ENCODE assay signal across 13 cellular contexts in the genomic region with DNA sequence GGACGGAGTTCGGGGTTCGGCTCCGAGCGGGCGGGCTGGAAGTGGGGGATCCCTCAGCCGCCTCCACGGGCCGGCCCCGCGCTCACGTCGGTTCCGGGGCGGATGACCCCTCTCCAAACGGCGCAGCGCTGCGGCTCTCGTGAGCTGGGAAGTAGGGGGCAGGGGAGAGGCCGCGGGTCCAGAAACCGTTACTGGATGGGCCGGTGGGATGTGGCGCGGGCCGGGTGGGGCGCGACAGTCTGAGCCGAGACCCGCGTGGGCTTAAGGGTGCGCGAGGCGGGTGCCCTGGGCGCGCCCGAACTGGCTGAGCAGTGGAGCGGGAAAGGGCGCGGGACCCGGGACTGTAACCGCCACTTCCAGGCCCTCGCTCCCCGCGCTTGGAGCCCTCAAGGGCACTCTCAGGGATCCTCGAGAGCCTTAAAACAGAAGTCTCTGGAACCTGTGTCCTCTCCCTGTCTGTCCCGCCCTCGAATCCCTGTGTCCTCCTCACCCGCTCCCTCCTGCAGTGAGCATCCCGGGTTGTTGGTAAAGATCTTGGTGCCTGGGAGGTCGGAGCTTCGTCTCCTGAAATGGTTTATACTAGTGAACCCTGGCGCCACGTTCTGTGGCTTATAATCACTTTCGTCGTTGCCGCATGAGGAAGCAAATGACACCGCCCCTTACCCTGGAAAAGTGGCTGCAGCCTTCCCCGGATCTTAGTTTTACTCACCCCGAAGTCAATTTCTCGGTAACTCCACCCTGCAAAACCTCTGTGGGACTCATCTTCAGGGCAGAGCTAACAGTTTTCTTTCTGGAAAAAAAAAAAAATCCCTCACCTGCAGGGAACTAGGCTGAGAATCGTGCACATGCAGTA.
DNase-seq lines count a peak whose midpoint lies in the region; ATAC-seq lines count a peak whose summit lies in the region.
"Had no signal": no experiment of that assay in that cellular context is flagged by ENCODE, and none has a peak within 500 bp of the region (broad histone marks: within the 10 kb centered on the region; RNA-seq: fewer than 3 reads in every experiment).

No MANE protein-coding gene starts in this region.

- no peak overlapping the region for H3K27ac Mint-ChIP-seq in stimulated activated naive CD8-positive, alpha-beta T cell treated with anti-CD3 and anti-CD28 coated beads, Interleukin-15, amount 100 ng/mL, for 72 hours

- peaks cover 3 to 15% of the 10 kb centered on the region in 2 donors for H3K9me3 Mint-ChIP-seq in stimulated activated naive CD8-positive, alpha-beta T cell treated with anti-CD3 and anti-CD28 coated beads, Interleukin-15, amount 100 ng/mL, for 72 hours

- ATAC-seq in stimulated activated naive CD8-positive, alpha-beta T cell treated with anti-CD3 and anti-CD28 coated beads, Interleukin-15, amount 100 ng/mL, for 72 hours = peak; percentile 37
- ATAC-seq: HCT116 had no signal

- H3K27me3 Mint-ChIP-seq in stimulated activated naive CD8-positive, alpha-beta T cell treated with anti-CD3 and anti-CD28 coated beads, Interleukin-15, amount 100 ng/mL, for 72 hours = peaks cover 55% of the 10 kb centered on the region

- DNase-seq in NCI-H82 (lab: John Stamatoyannopoulos, UW) = peak; percentile 36
- DNase-seq in NCI-H82 treated with DMSO at 0.1 percent for 48 hours (lab: John Stamatoyannopoulos, UW; ENCODE audit: unreplicated experiment) = no peak
- peak; percentile 1 for DNase-seq in astrocyte of the hippocampus (ENCODE audit: low read depth, low spot score)
- DNase-seq in islet precursor cell = peak; percentile 54
- no peak for DNase-seq in stimulated activated naive CD8-positive, alpha-beta T cell treated with anti-CD3 and anti-CD28 coated beads, Interleukin-15, amount 100 ng/mL, for 72 hours
- no peak for DNase-seq in glomerular visceral epithelial cell (ENCODE audit: extremely low spot score)
- DNase-seq in hepatic stellate cell (ENCODE audit: low spot score) = no peak
- DNase-seq in MV-4-11 (lab: John Stamatoyannopoulos, UW) = no peak
- DNase-seq: ACHN, DMS79, Kasumi-1, T1000 had no signal

- peak overlapping the region in 1 of 2 donors; percentile 26 for H3K4me3 Mint-ChIP-seq in stimulated activated naive CD8-positive, alpha-beta T cell treated with anti-CD3 and anti-CD28 coated beads, Interleukin-15, amount 100 ng/mL, for 72 hours

- peaks cover 5% of the 10 kb centered on the region for H3K4me1 Mint-ChIP-seq in stimulated activated naive CD8-positive, alpha-beta T cell treated with anti-CD3 and anti-CD28 coated beads, Interleukin-15, amount 100 ng/mL, for 72 hours

Comparison
In these comparisons a context has a peak if more than half of its experiments do, and no peak if none do; other contexts are left out.
1. DNase-seq: peak in NCI-H82 (single experiment), astrocyte of the hippocampus (single experiment) and islet precursor cell (single experiment); none in NCI-H82 treated with DMSO at 0.1 percent for 48 hours (single experiment), stimulated activated naive CD8-positive, alpha-beta T cell treated with anti-CD3 and anti-CD28 coated beads, Interleukin-15, amount 100 ng/mL, for 72 hours (0 of 2), glomerular visceral epithelial cell (single experiment), hepatic stellate cell (single experiment) and MV-4-11 (single experiment).